In genomic region chr10:132023092-132023811, GRCh38 we compare ENCODE assay signal across 7 cellular contexts. TPM values are rescaled to one million over a fixed set of nuclear protein-coding genes. Genes with fewer than 3 reads are reported as not detected.
DNase-seq lines count a peak whose midpoint lies in the region; ATAC-seq, FAIRE-seq and TF ChIP-seq lines count a peak whose summit lies in the region.

No MANE protein-coding gene starts in this region.

- DNase-seq in GM12891 (ENCODE audit: insufficient read length, low spot score) (peak; percentile 80), NOMO-1 (lab: John Stamatoyannopoulos, UW; ENCODE audit: unreplicated experiment in 2 of 2) (peak; percentile 74 to 89), endothelial cell (ENCODE audit: low spot score) (peak; percentile 91), middle frontal gyrus (ENCODE audit: extremely low spot score, low spot score) (peak; percentile 44)
- peak; percentile 92 for DNase-seq in activated CD8-positive, alpha-beta memory T cell treated with anti-CD3 and anti-CD28 coated beads, Interleukin-2, amount 50 U/mL, for 48 hours
- DNase-seq in stimulated activated CD8-positive, alpha-beta memory T cell treated with anti-CD3 and anti-CD28 coated beads, Interleukin-15, amount 100 ng/mL, for 4 hours (ENCODE audit: low read depth in 2 of 2): peak; percentile 34

- no peaks in the 10 kb centered on the region for H3K9me3 Mint-ChIP-seq in endothelial cell (ENCODE audit: unreplicated experiment)

- H3K27ac Mint-ChIP-seq in endothelial cell (ENCODE audit: unreplicated experiment): no peak overlapping the region

- peak; percentile 77 for TF ChIP-seq CTCF in endothelial cell (IDR thresholded peaks at IDR 0.05; ENCODE audit: unreplicated experiment)

- peaks cover 13% of the 10 kb centered on the region for H3K27me3 Mint-ChIP-seq in endothelial cell (ENCODE audit: unreplicated experiment)

- ATAC-seq in HG03060 (IDR thresholded peaks at IDR 0.05; ENCODE audit: low read depth, unreplicated experiment): peak; percentile 60

- peak overlapping the region; percentile 32 for H3K4me3 Mint-ChIP-seq in endothelial cell (ENCODE audit: unreplicated experiment)

- FAIRE-seq in GM12891 (lab: Jason Lieb, UNC): peak; percentile 85

- peaks cover 5% of the 10 kb centered on the region for H3K4me1 Mint-ChIP-seq in endothelial cell (ENCODE audit: unreplicated experiment)

- TF ChIP-seq POLR2A in GM12891 (IDR thresholded peaks at IDR 0.05; ENCODE audit: low read depth, low read length): no peak

- H3K36me3 Mint-ChIP-seq in endothelial cell (ENCODE audit: low read depth, unreplicated experiment): peaks cover 10% of the 10 kb centered on the region

TF ChIP-seq in GM12891, 5 proteins besides CTCF, POLR2A, EP300 and RAD21:
- TF ChIP-seq SPI1 (IDR thresholded peaks at IDR 0.05; ENCODE audit: low read depth, low read length): no peak
- TF ChIP-seq PAX5 (IDR thresholded peaks at IDR 0.05; ENCODE audit: insufficient read depth, low read length, severe bottlenecking): no peak
- TF ChIP-seq POLR2AphosphoS5 (IDR thresholded peaks at IDR 0.05; ENCODE audit: low read depth, low read length): no peak
- TF ChIP-seq TAF1 (IDR thresholded peaks at IDR 0.05; ENCODE audit: low read depth, low read length): no peak
- no peak for TF ChIP-seq POU2F2 (IDR thresholded peaks at IDR 0.05; ENCODE audit: low read depth, low read length)

RNA-seq across cellular contexts. Expression of gene BNIP3, which starts 41.5 kb away (rescaled TPM):
- polyA plus RNA-seq in GM12891 (2012; ENCODE audit: low read depth, missing spikeins): 84.9 TPM
- total RNA-seq in endothelial cell (ENCODE audit: unreplicated experiment): 29.9 TPM

RNA-seq across cellular contexts. Expression of gene JAKMIP3, which starts 42.5 kb away (rescaled TPM):
- 0.01 TPM for polyA plus RNA-seq in GM12891 (2012; ENCODE audit: low read depth, missing spikeins)
- total RNA-seq in endothelial cell (ENCODE audit: unreplicated experiment): 0.05 TPM

Comparison
In these comparisons a context has a peak if more than half of its experiments do, and no peak if none do; other contexts are left out.
1. Peak in every context shown above with its lines: DNase-seq and ATAC-seq.
2. DNase-seq: peak in every context shown above with its lines; median percentile 92 in activated CD8-positive, alpha-beta memory T cell treated with anti-CD3 and anti-CD28 coated beads, Interleukin-2, amount 50 U/mL, for 48 hours; 91 in endothelial cell; 82 in NOMO-1; 80 in GM12891; 44 in middle frontal gyrus; 34 in stimulated activated CD8-positive, alpha-beta memory T cell treated with anti-CD3 and anti-CD28 coated beads, Interleukin-15, amount 100 ng/mL, for 4 hours.